In the genomic region with DNA sequence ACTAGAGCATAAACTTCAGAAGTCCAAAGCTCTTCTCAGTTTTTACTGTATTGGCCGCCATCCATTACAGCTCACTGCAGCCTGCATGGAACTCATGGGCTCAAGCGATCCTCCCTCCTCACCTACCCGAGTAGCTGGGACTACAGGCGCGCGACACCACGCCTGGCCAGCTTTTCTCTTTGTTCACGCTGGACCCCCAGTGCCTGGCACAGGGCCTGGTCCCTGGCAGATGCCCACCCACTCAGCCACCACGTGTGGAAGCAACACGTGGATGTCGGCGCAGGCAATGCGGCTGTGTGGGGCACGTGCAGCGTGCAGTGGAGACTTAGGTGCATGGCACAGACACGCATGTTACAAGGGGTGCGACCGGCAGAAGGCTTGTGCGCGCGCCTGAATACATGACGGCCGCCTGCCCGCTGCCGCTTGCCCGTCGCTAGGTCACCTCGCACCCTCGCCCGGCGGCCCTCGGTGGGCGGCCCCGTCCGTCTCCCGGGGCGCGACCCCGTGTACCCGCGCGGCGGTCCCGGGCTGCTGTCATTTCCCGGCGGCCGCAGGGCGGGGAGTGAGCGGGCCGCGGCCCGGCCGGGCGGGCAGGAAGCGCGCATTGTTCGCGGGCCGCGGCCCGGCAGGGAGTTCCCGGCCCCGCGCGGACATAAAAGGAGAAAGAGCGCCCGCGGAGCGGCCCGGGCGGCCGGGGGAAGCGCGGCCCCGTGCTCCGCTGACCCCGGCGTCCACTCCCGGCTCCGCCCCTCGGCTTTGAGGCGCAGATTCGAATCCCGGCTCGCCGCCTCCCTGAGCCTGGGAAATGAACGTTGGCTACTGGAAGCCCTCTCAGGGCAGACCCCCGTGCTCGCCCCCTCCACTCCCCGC, we compare ENCODE assay signal across 1 cellular context.
A peak's percentile ranks its signal among the peaks of the same experiment; 100 is the strongest.
TF ChIP-seq lines count a peak whose summit lies in the region.

No MANE protein-coding gene starts in this region.

TF ChIP-seq in HepG2, 621 proteins besides CTCF, POLR2A, EP300 and RAD21 (continued from another document and continues in another):
- TF ChIP-seq, protein P1, sequence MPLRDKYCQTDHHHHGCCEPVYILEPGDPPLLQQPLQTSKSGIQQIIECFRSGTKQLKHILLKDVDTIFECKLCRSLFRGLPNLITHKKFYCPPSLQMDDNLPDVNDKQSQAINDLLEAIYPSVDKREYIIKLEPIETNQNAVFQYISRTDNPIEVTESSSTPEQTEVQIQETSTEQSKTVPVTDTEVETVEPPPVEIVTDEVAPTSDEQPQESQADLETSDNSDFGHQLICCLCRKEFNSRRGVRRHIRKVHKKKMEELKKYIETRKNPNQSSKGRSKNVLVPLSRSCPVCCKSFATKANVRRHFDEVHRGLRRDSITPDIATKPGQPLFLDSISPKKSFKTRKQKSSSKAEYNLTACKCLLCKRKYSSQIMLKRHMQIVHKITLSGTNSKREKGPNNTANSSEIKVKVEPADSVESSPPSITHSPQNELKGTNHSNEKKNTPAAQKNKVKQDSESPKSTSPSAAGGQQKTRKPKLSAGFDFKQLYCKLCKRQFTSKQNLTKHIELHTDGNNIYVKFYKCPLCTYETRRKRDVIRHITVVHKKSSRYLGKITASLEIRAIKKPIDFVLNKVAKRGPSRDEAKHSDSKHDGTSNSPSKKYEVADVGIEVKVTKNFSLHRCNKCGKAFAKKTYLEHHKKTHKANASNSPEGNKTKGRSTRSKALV (CRISPR knock-in tag; IDR thresholded peaks at IDR 0.05), result peak; percentile 88
- TF ChIP-seq ZBTB20 (CRISPR knock-in tag; IDR thresholded peaks at IDR 0.05; ENCODE audit: borderline replicate concordance, low read depth) (no peak), FOXM1 (CRISPR knock-in tag; IDR thresholded peaks at IDR 0.05) (0 out of 2 replicates have a peak, but pooled peaks have one; percentile 38), CREB1 (IDR thresholded peaks at IDR 0.05) (no peak), CREB1 (CRISPR knock-in tag; IDR thresholded peaks at IDR 0.05) (no peak), ZNF232 (CRISPR knock-in tag; IDR thresholded peaks at IDR 0.05; ENCODE audit: borderline replicate concordance) (peak; percentile 71; the same call in 1 of the 2 replicates), ZNF318 (CRISPR knock-in tag; IDR thresholded peaks at IDR 0.05) (no peak), SALL1 (CRISPR knock-in tag; IDR thresholded peaks at IDR 0.05) (peak; percentile 65; the same call in 1 of the 2 replicates), ATF1 (CRISPR knock-in tag; IDR thresholded peaks at IDR 0.05) (no peak), XRCC5 (optimal IDR thresholded peaks at IDR 0.05; ENCODE audit: low read length) (peak; percentile 13), TERF1 (CRISPR knock-in tag; IDR thresholded peaks at IDR 0.05) (no peak), ZNF616 (CRISPR knock-in tag; IDR thresholded peaks at IDR 0.05; ENCODE audit: low read depth) (peak; percentile 89), KMT2B (CRISPR knock-in tag; IDR thresholded peaks at IDR 0.05) (no peak; the same call in 1 of the 2 replicates), NBN (conservative IDR thresholded peaks at IDR 0.05) (no peak), CHCHD3 (CRISPR knock-in tag; IDR thresholded peaks at IDR 0.05) (peak; percentile 25; the same call in 1 of the 2 replicates), ZNF850 (CRISPR knock-in tag; conservative IDR thresholded peaks at IDR 0.05) (no peak), ZNF574 (CRISPR knock-in tag; IDR thresholded peaks at IDR 0.05) (no peak), TSC22D2 (CRISPR knock-in tag; IDR thresholded peaks at IDR 0.05; ENCODE audit: borderline replicate concordance) (no peak), ZNF224 (CRISPR knock-in tag; IDR thresholded peaks at IDR 0.05) (no peak), ZNF564 (CRISPR knock-in tag; IDR thresholded peaks at IDR 0.05) (peak; percentile 63; the same call in 1 of the 2 replicates), RXRB (CRISPR knock-in tag; IDR thresholded peaks at IDR 0.05; ENCODE audit: borderline replicate concordance) (no peak; the same call in 1 of the 2 replicates), SRY (CRISPR knock-in tag; IDR thresholded peaks at IDR 0.05) (0 out of 2 replicates have a peak, but pooled peaks have one; percentile 46), ZNF781 (CRISPR knock-in tag; IDR thresholded peaks at IDR 0.05; ENCODE audit: borderline replicate concordance, not compliant biosample characterization) (no peak), ZKSCAN1 (IDR thresholded peaks at IDR 0.05; ENCODE audit: low read length) (no peak), ZNF124 (CRISPR knock-in tag; IDR thresholded peaks at IDR 0.05) (no peak), ETV5 (CRISPR knock-in tag; IDR thresholded peaks at IDR 0.05; ENCODE audit: borderline replicate concordance) (0 out of 2 replicates have a peak, but pooled peaks have one; percentile 16)
- TF ChIP-seq, protein P2, sequence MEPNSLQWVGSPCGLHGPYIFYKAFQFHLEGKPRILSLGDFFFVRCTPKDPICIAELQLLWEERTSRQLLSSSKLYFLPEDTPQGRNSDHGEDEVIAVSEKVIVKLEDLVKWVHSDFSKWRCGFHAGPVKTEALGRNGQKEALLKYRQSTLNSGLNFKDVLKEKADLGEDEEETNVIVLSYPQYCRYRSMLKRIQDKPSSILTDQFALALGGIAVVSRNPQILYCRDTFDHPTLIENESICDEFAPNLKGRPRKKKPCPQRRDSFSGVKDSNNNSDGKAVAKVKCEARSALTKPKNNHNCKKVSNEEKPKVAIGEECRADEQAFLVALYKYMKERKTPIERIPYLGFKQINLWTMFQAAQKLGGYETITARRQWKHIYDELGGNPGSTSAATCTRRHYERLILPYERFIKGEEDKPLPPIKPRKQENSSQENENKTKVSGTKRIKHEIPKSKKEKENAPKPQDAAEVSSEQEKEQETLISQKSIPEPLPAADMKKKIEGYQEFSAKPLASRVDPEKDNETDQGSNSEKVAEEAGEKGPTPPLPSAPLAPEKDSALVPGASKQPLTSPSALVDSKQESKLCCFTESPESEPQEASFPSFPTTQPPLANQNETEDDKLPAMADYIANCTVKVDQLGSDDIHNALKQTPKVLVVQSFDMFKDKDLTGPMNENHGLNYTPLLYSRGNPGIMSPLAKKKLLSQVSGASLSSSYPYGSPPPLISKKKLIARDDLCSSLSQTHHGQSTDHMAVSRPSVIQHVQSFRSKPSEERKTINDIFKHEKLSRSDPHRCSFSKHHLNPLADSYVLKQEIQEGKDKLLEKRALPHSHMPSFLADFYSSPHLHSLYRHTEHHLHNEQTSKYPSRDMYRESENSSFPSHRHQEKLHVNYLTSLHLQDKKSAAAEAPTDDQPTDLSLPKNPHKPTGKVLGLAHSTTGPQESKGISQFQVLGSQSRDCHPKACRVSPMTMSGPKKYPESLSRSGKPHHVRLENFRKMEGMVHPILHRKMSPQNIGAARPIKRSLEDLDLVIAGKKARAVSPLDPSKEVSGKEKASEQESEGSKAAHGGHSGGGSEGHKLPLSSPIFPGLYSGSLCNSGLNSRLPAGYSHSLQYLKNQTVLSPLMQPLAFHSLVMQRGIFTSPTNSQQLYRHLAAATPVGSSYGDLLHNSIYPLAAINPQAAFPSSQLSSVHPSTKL (CRISPR knock-in tag; IDR thresholded peaks at IDR 0.05), result peak; percentile 46; the same call in 1 of the 2 replicates
- TF ChIP-seq, protein P3, sequence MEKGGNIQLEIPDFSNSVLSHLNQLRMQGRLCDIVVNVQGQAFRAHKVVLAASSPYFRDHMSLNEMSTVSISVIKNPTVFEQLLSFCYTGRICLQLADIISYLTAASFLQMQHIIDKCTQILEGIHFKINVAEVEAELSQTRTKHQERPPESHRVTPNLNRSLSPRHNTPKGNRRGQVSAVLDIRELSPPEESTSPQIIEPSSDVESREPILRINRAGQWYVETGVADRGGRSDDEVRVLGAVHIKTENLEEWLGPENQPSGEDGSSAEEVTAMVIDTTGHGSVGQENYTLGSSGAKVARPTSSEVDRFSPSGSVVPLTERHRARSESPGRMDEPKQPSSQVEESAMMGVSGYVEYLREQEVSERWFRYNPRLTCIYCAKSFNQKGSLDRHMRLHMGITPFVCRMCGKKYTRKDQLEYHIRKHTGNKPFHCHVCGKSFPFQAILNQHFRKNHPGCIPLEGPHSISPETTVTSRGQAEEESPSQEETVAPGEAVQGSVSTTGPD (CRISPR knock-in tag; IDR thresholded peaks at IDR 0.05), result no peak
- TF ChIP-seq, protein P4, sequence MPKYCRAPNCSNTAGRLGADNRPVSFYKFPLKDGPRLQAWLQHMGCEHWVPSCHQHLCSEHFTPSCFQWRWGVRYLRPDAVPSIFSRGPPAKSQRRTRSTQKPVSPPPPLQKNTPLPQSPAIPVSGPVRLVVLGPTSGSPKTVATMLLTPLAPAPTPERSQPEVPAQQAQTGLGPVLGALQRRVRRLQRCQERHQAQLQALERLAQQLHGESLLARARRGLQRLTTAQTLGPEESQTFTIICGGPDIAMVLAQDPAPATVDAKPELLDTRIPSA (CRISPR knock-in tag; IDR thresholded peaks at IDR 0.05; ENCODE audit: borderline replicate concordance), result no peak
